Comparison of ENCODE assay signal across 1 cellular context in the genomic region with DNA sequence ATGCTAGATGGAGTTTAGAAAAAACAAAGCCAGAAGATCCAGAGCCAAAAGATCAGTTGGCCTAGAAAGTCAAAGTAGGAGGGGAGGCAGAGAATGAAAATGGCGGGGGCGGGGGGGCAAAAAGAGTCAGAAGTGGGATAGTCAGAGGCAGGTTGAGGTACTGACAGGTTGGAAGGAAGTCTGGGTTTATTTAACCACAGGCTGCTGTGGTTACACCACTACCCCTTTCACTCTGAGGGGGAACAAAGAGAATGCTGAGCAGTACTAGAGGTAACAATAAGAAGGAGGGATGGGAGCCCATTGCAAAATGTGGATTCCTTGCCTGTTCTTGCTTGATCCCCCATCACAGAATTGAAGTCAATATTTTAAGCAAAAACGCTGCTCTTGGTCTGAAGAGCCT.
TF ChIP-seq lines count a peak whose summit lies in the region.

No MANE protein-coding gene starts in this region.

TF ChIP-seq in WTC11, 78 proteins besides CTCF, POLR2A, EP300 and RAD21 (continued from another document):
- no peak for TF ChIP-seq AFF4 (CRISPR knock-in tag; IDR thresholded peaks at IDR 0.05; ENCODE audit: borderline replicate concordance)
- no peak for TF ChIP-seq JAZF1 (CRISPR knock-in tag; IDR thresholded peaks at IDR 0.05)
- no peak for TF ChIP-seq ZBTB43 (CRISPR knock-in tag; IDR thresholded peaks at IDR 0.05)
- no peak for TF ChIP-seq CBFB (CRISPR knock-in tag; IDR thresholded peaks at IDR 0.05; ENCODE audit: low read depth)
- no peak for TF ChIP-seq FOXP1 (CRISPR knock-in tag; IDR thresholded peaks at IDR 0.05; ENCODE audit: borderline replicate concordance)
- TF ChIP-seq TEAD4 (CRISPR knock-in tag; IDR thresholded peaks at IDR 0.05): no peak
- no peak for TF ChIP-seq SMAD3 (CRISPR knock-in tag; IDR thresholded peaks at IDR 0.05; ENCODE audit: borderline replicate concordance)
- TF ChIP-seq ZNF423 (CRISPR knock-in tag; IDR thresholded peaks at IDR 0.05): no peak
- TF ChIP-seq SOX15 (CRISPR knock-in tag; IDR thresholded peaks at IDR 0.05): no peak
- TF ChIP-seq NR3C1 (CRISPR knock-in tag; conservative IDR thresholded peaks at IDR 0.05; ENCODE audit: low read depth): no peak
